ENCODE assay signal across 15 cellular contexts in the genomic region with DNA sequence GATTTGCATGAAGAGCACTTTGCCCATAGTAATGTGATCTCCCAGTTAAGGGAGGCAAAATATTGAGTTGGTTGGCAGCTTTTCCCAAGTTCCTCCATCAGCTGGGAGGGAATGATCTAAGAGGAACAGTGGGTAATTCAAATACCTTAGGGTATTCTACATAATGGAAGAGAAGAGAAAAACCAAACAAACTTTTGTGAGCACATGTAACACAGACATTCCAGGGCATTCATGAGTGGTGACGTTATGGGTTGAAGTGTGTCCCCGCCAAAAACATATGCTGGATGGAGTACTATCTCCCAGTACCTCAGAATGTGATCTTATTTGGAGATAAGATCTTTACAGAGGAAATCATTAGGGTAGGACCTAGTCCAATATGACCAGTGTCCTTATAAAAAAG.
DNase-seq lines count a peak whose midpoint lies in the region; ATAC-seq, FAIRE-seq and TF ChIP-seq lines count a peak whose summit lies in the region.
"Had no signal": no experiment of that assay in that cellular context is flagged by ENCODE, and none has a peak within 500 bp of the region (broad histone marks: within the 10 kb centered on the region; RNA-seq: fewer than 3 reads in every experiment).

No MANE protein-coding gene starts in this region.

- H3K27ac ChIP-seq in C4-2B: peak overlapping the region; percentile 59
- H3K27ac ChIP-seq in Karpas-422 (ENCODE audit: low read length): peak overlapping the region; percentile 90
- no peak overlapping the region for H3K27ac ChIP-seq in brain microvascular endothelial cell
- H3K27ac ChIP-seq: neural progenitor cell had no signal

- ATAC-seq in naive B cell (ENCODE audit: low read depth in 2 of 2): no peak

- peaks cover 48% of the 10 kb centered on the region for H3K4me1 ChIP-seq in Karpas-422 (ENCODE audit: low read length)
- H3K4me1 ChIP-seq: BE2C had no signal

- H3K27me3 ChIP-seq in Karpas-422 (ENCODE audit: low read length) (no peaks in the 10 kb centered on the region), brain microvascular endothelial cell (replicated peaks) (no peaks in the 10 kb centered on the region)
- H3K27me3 ChIP-seq: BE2C, neural progenitor cell had no signal

- no peak for FAIRE-seq in frontal cortex (lab: Jason Lieb, UNC)

- no peak overlapping the region for H3K9ac ChIP-seq in Karpas-422 (ENCODE audit: low read length)
- H3K9ac ChIP-seq: neural progenitor cell had no signal

- H3K36me3 ChIP-seq in Karpas-422 (ENCODE audit: insufficient read depth, low read length) (peaks cover 6% of the 10 kb centered on the region; the same call in 1 of the 2 replicates), brain microvascular endothelial cell (replicated peaks) (no peaks in the 10 kb centered on the region)
- H3K36me3 ChIP-seq: BE2C, neural progenitor cell had no signal

- H3K36me3 Mint-ChIP-seq in naive B cell: peaks cover 0 to 7% of the 10 kb centered on the region in 2 donors
- H3K36me3 Mint-ChIP-seq: activated CD4-positive, alpha-beta memory T cell treated with anti-CD3 and anti-CD28 coated beads for 36 hours had no signal

- in situ Hi-C loops in brain microvascular endothelial cell (cut with HindIII; ENCODE audit: low pct_ligation_motif_present, low sequenced_read_pairs): no loop called here

- peak overlapping the region; percentile 32 for H3K4me2 ChIP-seq in Karpas-422 (ENCODE audit: low read depth, low read length, poor library complexity, severe bottlenecking)
- H3K4me2 ChIP-seq: neural progenitor cell had no signal

- H3K27ac Mint-ChIP-seq in naive B cell: peak overlapping the region; percentile 95 to 99 (median 98)
- H3K27ac Mint-ChIP-seq: activated CD4-positive, alpha-beta memory T cell treated with anti-CD3 and anti-CD28 coated beads for 36 hours had no signal

- H3K9me3 Mint-ChIP-seq in naive B cell: peaks cover 0 to 10% (median 3%) of the 10 kb centered on the region in 7 donors

- no peak overlapping the region for H3K4me3 ChIP-seq in Karpas-422 (ENCODE audit: low read length)
- H3K4me3 ChIP-seq in choroid plexus epithelial cell (ENCODE audit: low read depth, low read length): no peak overlapping the region
- no peak overlapping the region for H3K4me3 ChIP-seq in brain microvascular endothelial cell (ENCODE audit: low read depth, low read length)
- H3K4me3 ChIP-seq: neural progenitor cell, skin epidermis had no signal

- H3K9me3 ChIP-seq in Karpas-422 (ENCODE audit: low read length): peaks cover 5% of the 10 kb centered on the region; the same call in 1 of the 2 replicates
- H3K9me3 ChIP-seq: BE2C had no signal

- H3K27me3 Mint-ChIP-seq in naive B cell: no peaks in the 10 kb centered on the region
- H3K27me3 Mint-ChIP-seq: activated CD4-positive, alpha-beta memory T cell treated with anti-CD3 and anti-CD28 coated beads for 36 hours had no signal

- H3K9me2 ChIP-seq in Karpas-422 (replicated peaks; ENCODE audit: insufficient read depth, low read length): no peaks in the 10 kb centered on the region

- DNase-seq in Karpas-422: peak; percentile 45
- DNase-seq in choroid plexus epithelial cell (ENCODE audit: low read depth): peak; percentile 23
- DNase-seq in naive B cell: no peak
- DNase-seq in brain microvascular endothelial cell: no peak
- DNase-seq in frontal cortex (ENCODE audit: low spot score in 2 of 2): no peak
- no peak for DNase-seq in putamen (ENCODE audit: low spot score)
- no peak for DNase-seq in A172 (ENCODE audit: low spot score)
- DNase-seq: activated CD4-positive, alpha-beta memory T cell treated with anti-CD3 and anti-CD28 coated beads for 36 hours; mammary epithelial cell; NCI-H2081; T-helper 9 cell had no signal

- no peaks in the 10 kb centered on the region for H4K20me1 ChIP-seq in Karpas-422 (ENCODE audit: insufficient read depth, low read depth, low read length)

- no peak overlapping the region for H2AFZ ChIP-seq in Karpas-422 (ENCODE audit: low read length)
- H2AFZ ChIP-seq: neural progenitor cell had no signal

- peaks cover 54 to 87% (median 72%) of the 10 kb centered on the region in 3 donors for H3K4me1 Mint-ChIP-seq in naive B cell

- H3K79me2 ChIP-seq in Karpas-422 (ENCODE audit: low read length): no peaks in the 10 kb centered on the region

- H3K4me3 Mint-ChIP-seq in naive B cell: peak overlapping the region in 6 of 8 donors; percentile 1 to 86 (median 48)
- H3K4me3 Mint-ChIP-seq: activated CD4-positive, alpha-beta memory T cell treated with anti-CD3 and anti-CD28 coated beads for 36 hours; neural progenitor cell had no signal

- no peak for TF ChIP-seq CTCF in C4-2B (conservative IDR thresholded peaks at IDR 0.05)
- no peak for TF ChIP-seq CTCF in choroid plexus epithelial cell (conservative IDR thresholded peaks at IDR 0.05; ENCODE audit: low read depth, low read length)
- no peak for TF ChIP-seq CTCF in brain microvascular endothelial cell (IDR thresholded peaks at IDR 0.05; ENCODE audit: low read depth, low read length, missing control alignments)

Comparison
In these comparisons a context has a peak if more than half of its experiments do, and no peak if none do; other contexts are left out.
1. DNase-seq: peak in Karpas-422 (single experiment) and choroid plexus epithelial cell (single experiment); none in naive B cell (single experiment), brain microvascular endothelial cell (single experiment), frontal cortex (0 of 2), putamen (single experiment) and A172 (single experiment).